In genomic region chr5:91129748-91130147, GRCh38 we compare ENCODE assay signal across 17 cellular contexts.
DNase-seq lines count a peak whose midpoint lies in the region; TF ChIP-seq lines count a peak whose summit lies in the region.
"Had no signal": no experiment of that assay in that cellular context is flagged by ENCODE, and none has a peak within 500 bp of the region (broad histone marks: within the 10 kb centered on the region; RNA-seq: fewer than 3 reads in every experiment).

No MANE protein-coding gene starts in this region.

- no peaks in the 10 kb centered on the region for H3K4me1 Mint-ChIP-seq in activated naive CD8-positive, alpha-beta T cell treated with anti-CD3 and anti-CD28 coated beads for 36 hours
- H3K4me1 Mint-ChIP-seq: B cell; CD4-positive, alpha-beta memory T cell had no signal

- H3K36me3 Mint-ChIP-seq in activated naive CD8-positive, alpha-beta T cell treated with anti-CD3 and anti-CD28 coated beads for 36 hours: no peaks in the 10 kb centered on the region
- H3K36me3 Mint-ChIP-seq: CD4-positive, alpha-beta memory T cell had no signal

- 86% methylated on average over 1 of the region's 1 CpG for WGBS in smooth muscle cell (ENCODE audit: low lambda C conversion rate)

- TF ChIP-seq CTCF in VCaP (conservative IDR thresholded peaks at IDR 0.05): no peak
- TF ChIP-seq CTCF in fibroblast of the aortic adventitia (IDR thresholded peaks at IDR 0.05; ENCODE audit: insufficient read depth, low read length): no peak
- TF ChIP-seq CTCF in smooth muscle cell (IDR thresholded peaks at IDR 0.05; ENCODE audit: borderline replicate concordance, insufficient read depth, poor library complexity, severe bottlenecking): no peak

- no peaks in the 10 kb centered on the region for H3K9me3 Mint-ChIP-seq in activated naive CD8-positive, alpha-beta T cell treated with anti-CD3 and anti-CD28 coated beads for 36 hours
- H3K9me3 Mint-ChIP-seq: HFFc6 had no signal

- no peak overlapping the region for H3K27ac Mint-ChIP-seq in activated naive CD8-positive, alpha-beta T cell treated with anti-CD3 and anti-CD28 coated beads for 36 hours
- H3K27ac Mint-ChIP-seq: B cell; CD4-positive, alpha-beta memory T cell had no signal

- no peak overlapping the region for H3K9ac ChIP-seq in smooth muscle cell (ENCODE audit: low read depth)

- peaks cover 3% of the 10 kb centered on the region for H3F3A ChIP-seq in smooth muscle cell (ENCODE audit: low read depth)

- H3K27me3 Mint-ChIP-seq in activated naive CD8-positive, alpha-beta T cell treated with anti-CD3 and anti-CD28 coated beads for 36 hours: peaks cover 9% of the 10 kb centered on the region

- H3K4me3 Mint-ChIP-seq in activated naive CD8-positive, alpha-beta T cell treated with anti-CD3 and anti-CD28 coated beads for 36 hours: no peak overlapping the region
- H3K4me3 Mint-ChIP-seq: B cell; CD4-positive, alpha-beta memory T cell; HFFc6 had no signal

- H3K4me2 ChIP-seq in smooth muscle cell: peak overlapping the region; percentile 61

- H4K20me1 ChIP-seq in smooth muscle cell (ENCODE audit: low read depth): no peaks in the 10 kb centered on the region

- in situ Hi-C loops in G401 (cut with HindIII; ENCODE audit: low sequenced_read_pairs): no loop called here

- no peaks in the 10 kb centered on the region for H3K79me2 ChIP-seq in smooth muscle cell (ENCODE audit: low read depth)

- no peak overlapping the region for H3K4me3 ChIP-seq in fibroblast of the aortic adventitia (ENCODE audit: low read depth, low read length)
- H3K4me3 ChIP-seq in smooth muscle cell: no peak overlapping the region

- H2AFZ ChIP-seq in smooth muscle cell (ENCODE audit: low read depth): no peak overlapping the region

- no peaks in the 10 kb centered on the region for H3K9me3 ChIP-seq in smooth muscle cell (replicated peaks; ENCODE audit: low read depth)

- H3K27ac ChIP-seq in VCaP: peak overlapping the region; percentile 87
- H3K27ac ChIP-seq in smooth muscle cell (ENCODE audit: low read depth): peak overlapping the region; percentile 43
- H3K27ac ChIP-seq: C4-2B, HL-60 had no signal

- peaks cover 23% of the 10 kb centered on the region for H3K4me1 ChIP-seq in smooth muscle cell (ENCODE audit: low read depth)

- DNase-seq in EH (ENCODE audit: low read depth) (peak; percentile 68), fibroblast of the aortic adventitia (ENCODE audit: low read depth) (peak; percentile 49), smooth muscle cell (lab: John Stamatoyannopoulos, UW; ENCODE audit: unreplicated experiment) (no peak), DMS 273 treated with DMSO at 0.1 percent for 48 hours (lab: John Stamatoyannopoulos, UW) (no peak), G401 (ENCODE audit: low spot score) (no peak)
- DNase-seq in activated naive CD8-positive, alpha-beta T cell treated with anti-CD3 and anti-CD28 coated beads for 36 hours: no peak
- DNase-seq: ACHN; CD4-positive, alpha-beta memory T cell; DMS153; DMS79 treated with DMSO at 0.1 percent for 48 hours; GF-D8; HCEC 1CT; HFFc6 had no signal

- H3K27me3 ChIP-seq in smooth muscle cell (ENCODE audit: low read depth): no peaks in the 10 kb centered on the region

- no peaks in the 10 kb centered on the region for H3K36me3 ChIP-seq in smooth muscle cell (ENCODE audit: low read depth)

Comparison
In these comparisons a context has a peak if more than half of its experiments do, and no peak if none do; other contexts are left out.
1. DNase-seq: peak in EH (single experiment) and fibroblast of the aortic adventitia (single experiment); none in smooth muscle cell (single experiment), DMS 273 treated with DMSO at 0.1 percent for 48 hours (single experiment), G401 (single experiment) and activated naive CD8-positive, alpha-beta T cell treated with anti-CD3 and anti-CD28 coated beads for 36 hours (single experiment).